ENCODE assay signal across 9 cellular contexts in the genomic region with DNA sequence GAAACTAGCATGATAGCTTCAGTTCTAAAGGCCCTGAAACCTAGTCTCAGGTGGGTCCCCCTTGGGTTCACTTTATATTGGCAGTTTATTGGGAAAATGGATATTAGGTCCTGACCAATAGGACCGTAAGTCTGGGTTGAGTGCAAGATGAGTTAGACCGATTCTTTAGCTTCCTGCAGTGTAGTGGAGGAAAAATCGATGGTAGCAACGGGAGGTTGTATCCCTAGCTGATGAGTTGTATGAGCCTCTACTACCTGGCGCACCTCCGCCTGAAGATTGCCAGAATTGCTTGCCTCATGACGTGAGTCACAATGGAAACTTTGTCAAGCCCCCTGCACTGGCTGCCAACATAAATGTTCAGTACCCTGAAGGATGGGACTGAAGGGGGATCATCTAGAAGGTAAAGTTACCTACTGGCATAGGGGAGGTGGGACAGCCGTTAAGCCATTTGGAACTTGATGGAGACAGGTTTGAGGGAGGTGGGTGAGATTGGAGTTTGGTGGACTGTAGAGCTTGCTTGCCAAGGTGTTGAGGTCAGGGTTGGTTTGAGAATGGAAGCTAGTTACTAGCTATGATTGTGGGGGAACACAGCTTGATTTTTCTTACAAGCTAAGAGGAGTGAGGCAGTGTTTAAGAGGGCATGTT. TPM values are rescaled to one million over a fixed set of nuclear protein-coding genes. Genes with fewer than 3 reads are reported as not detected.
DNase-seq lines count a peak whose midpoint lies in the region; ATAC-seq and TF ChIP-seq lines count a peak whose summit lies in the region.
"Had no signal": no experiment of that assay in that cellular context is flagged by ENCODE, and none has a peak within 500 bp of the region (broad histone marks: within the 10 kb centered on the region; RNA-seq: fewer than 3 reads in every experiment).

No MANE protein-coding gene starts in this region.

- peak overlapping the region; percentile 76 to 100 (median 89) for H3K27ac Mint-ChIP-seq in naive thymus-derived CD8-positive, alpha-beta T cell

- H3K4me2 ChIP-seq in DND-41 (ENCODE audit: insufficient read depth, low read length): peak overlapping the region; percentile 62

- H3K9ac ChIP-seq in DND-41 (ENCODE audit: low read depth, low read length): peak overlapping the region; percentile 82

- H3K27me3 ChIP-seq in DND-41 (ENCODE audit: insufficient read depth, low read length, poor library complexity) (no peaks in the 10 kb centered on the region), breast epithelium (no peaks in the 10 kb centered on the region)
- H3K27me3 ChIP-seq: pancreas had no signal

- H3K36me3 ChIP-seq in DND-41 (ENCODE audit: insufficient read depth, low read length): peaks cover 75% of the 10 kb centered on the region
- H3K36me3 ChIP-seq in breast epithelium: no peaks in the 10 kb centered on the region

- peak overlapping the region; percentile 77 for H3K27ac ChIP-seq in DND-41 (ENCODE audit: low read length)
- peak overlapping the region; percentile 81 to 86 for H3K27ac ChIP-seq in breast epithelium

- TF ChIP-seq CTCF in DND-41 (IDR thresholded peaks at IDR 0.05; ENCODE audit: borderline replicate concordance, extremely low read depth, low read length, poor library complexity, severe bottlenecking) (no peak), breast epithelium (IDR thresholded peaks at IDR 0.05) (no peak)

- H3K36me3 Mint-ChIP-seq in naive thymus-derived CD8-positive, alpha-beta T cell: peaks cover 15 to 77% (median 38%) of the 10 kb centered on the region in 3 donors

- POLR2A ChIA-PET in naive thymus-derived CD8-positive, alpha-beta T cell (lab: Charles Lee): interaction anchor here (0.5 to 7.0 kb wide), 6 partner anchors 7 to 274 kb away, joined by 3 to 87 read pairs (median 6); a partner anchor contains a TSS

- peaks cover 72% of the 10 kb centered on the region for H3K79me2 ChIP-seq in DND-41 (ENCODE audit: insufficient read depth, low read length)

- H3K4me1 ChIP-seq in DND-41 (ENCODE audit: insufficient read depth, low read length) (peaks cover 46% of the 10 kb centered on the region), breast epithelium (peaks cover 0 to 34% of the 10 kb centered on the region in 2 donors)

- ATAC-seq in DND-41 (ENCODE audit: insufficient read depth, low read depth) (peak; percentile 4), Right ventricle myocardium superior (ENCODE audit: poor library complexity) (no peak)
- no peak for ATAC-seq in naive thymus-derived CD8-positive, alpha-beta T cell
- ATAC-seq: pancreas had no signal

- DNase-seq in DND-41: peak; percentile 35
- DNase-seq in RKO (ENCODE audit: low spot score): peak; percentile 88
- DNase-seq in breast epithelium (ENCODE audit: low spot score in 2 of 2): no peak
- DNase-seq in naive thymus-derived CD8-positive, alpha-beta T cell: peak in 1 of 10 donors; percentile 15
- DNase-seq in SKM-1 treated with dmso at 0.1 percent for 144 hours (lab: John Stamatoyannopoulos, UW; ENCODE audit: unreplicated experiment): no peak
- DNase-seq in NCI-H146 treated with DMSO at 0.1 percent for 48 hours (lab: John Stamatoyannopoulos, UW; ENCODE audit: unreplicated experiment): no peak
- DNase-seq in NCI-H1417 (lab: John Stamatoyannopoulos, UW): no peak
- no peak for DNase-seq in Right ventricle myocardium superior

- no peaks in the 10 kb centered on the region for H3K27me3 Mint-ChIP-seq in naive thymus-derived CD8-positive, alpha-beta T cell

- H3K4me3 Mint-ChIP-seq in naive thymus-derived CD8-positive, alpha-beta T cell: peak overlapping the region; percentile 94 to 99 (median 98)

- no peaks in the 10 kb centered on the region for H3K9me3 Mint-ChIP-seq in naive thymus-derived CD8-positive, alpha-beta T cell

- intact Hi-C loops in breast epithelium (cut with DNase I; ENCODE audit: low total_unique reads) (no loop called here), Right ventricle myocardium superior (cut with DNase I) (loop anchor here (10.0 kb wide), 1 partner anchor 95 kb away; no protein-coding TSS in a partner anchor)

- H3K4me3 ChIP-seq in DND-41 (ENCODE audit: low read depth in 1 of 2, low read length in 2 of 2) (peak overlapping the region in 1 of 2 experiments; percentile 79; a peak in 2 of 4 replicates), breast epithelium (peak overlapping the region in 1 of 3 donors; percentile 79)

- peaks cover 21 to 84% (median 61%) of the 10 kb centered on the region in 4 donors for H3K4me1 Mint-ChIP-seq in naive thymus-derived CD8-positive, alpha-beta T cell

- H4K20me1 ChIP-seq in DND-41 (ENCODE audit: insufficient read depth, low read length): peaks cover 48% of the 10 kb centered on the region

- H2AFZ ChIP-seq in DND-41 (ENCODE audit: low read depth, low read length): no peak overlapping the region

- TF ChIP-seq POLR2A in breast epithelium (IDR thresholded peaks at IDR 0.05): no peak

- no peaks in the 10 kb centered on the region for H3K9me3 ChIP-seq in DND-41 (ENCODE audit: insufficient read depth, low read length, severe bottlenecking)
- no peaks in the 10 kb centered on the region for H3K9me3 ChIP-seq in breast epithelium
- H3K9me3 ChIP-seq: pancreas had no signal

RNA-seq across cellular contexts. Expression of a gene that starts 4.0 kb away (rescaled TPM):
- total RNA-seq in breast epithelium (10 to 100 TPM; 15.7 to 44.9 (median 40.1) TPM), Right ventricle myocardium superior (8.1 TPM)
- total RNA-seq in naive thymus-derived CD8-positive, alpha-beta T cell: 10 to 100 TPM; 24.6 to 24.9 TPM
- 10 to 100 TPM; 11.7 to 16.1 (median 12.2) TPM for polyA plus RNA-seq in naive thymus-derived CD8-positive, alpha-beta T cell

RNA-seq across cellular contexts. Expression of a gene that starts 43.1 kb away (rescaled TPM):
- 10 to 100 TPM; 22.0 to 27.8 (median 27.1) TPM for total RNA-seq in breast epithelium
- 10 to 100 TPM; 35.3 to 42.8 TPM for total RNA-seq in naive thymus-derived CD8-positive, alpha-beta T cell
- 10 to 100 TPM; 21.5 to 25.3 (median 22.6) TPM for polyA plus RNA-seq in naive thymus-derived CD8-positive, alpha-beta T cell
- 11.7 TPM for total RNA-seq in Right ventricle myocardium superior

Comparison
In these comparisons a context has a peak if more than half of its experiments do, and no peak if none do; other contexts are left out.
1. DNase-seq: peak in DND-41 (single experiment) and RKO (single experiment); none in breast epithelium (0 of 2), SKM-1 treated with dmso at 0.1 percent for 144 hours (single experiment), NCI-H146 treated with DMSO at 0.1 percent for 48 hours (single experiment), NCI-H1417 (0 of 3) and Right ventricle myocardium superior (single experiment).